In the genomic region with DNA sequence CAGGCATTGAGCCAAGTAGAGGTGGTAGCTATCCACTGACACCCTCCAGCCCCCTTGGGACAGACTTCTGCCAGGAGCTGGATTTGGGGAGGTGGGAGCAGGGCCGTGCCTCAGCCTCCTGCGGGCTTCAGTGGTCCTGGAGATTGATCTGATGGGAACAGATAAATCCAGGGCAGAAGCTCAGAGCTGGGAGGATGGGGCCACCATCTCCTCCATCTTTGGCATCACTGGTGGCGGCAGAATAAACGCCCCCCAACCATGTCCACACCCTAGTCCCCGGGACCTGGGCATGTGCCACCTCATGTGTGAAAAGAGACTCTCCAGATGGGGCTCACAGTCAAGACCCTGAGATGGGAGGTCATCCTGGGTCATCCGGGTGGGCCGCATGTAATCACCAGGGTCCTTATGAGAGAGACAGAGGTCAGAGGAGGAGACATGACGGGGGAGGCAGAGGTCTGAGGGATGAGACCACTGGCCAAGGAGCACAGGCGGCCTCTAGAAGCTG, we compare ENCODE assay signal across 19 cellular contexts.
DNase-seq lines count a peak whose midpoint lies in the region; ATAC-seq and TF ChIP-seq lines count a peak whose summit lies in the region.
"Had no signal": no experiment of that assay in that cellular context is flagged by ENCODE, and none has a peak within 500 bp of the region (broad histone marks: within the 10 kb centered on the region; RNA-seq: fewer than 3 reads in every experiment).

No MANE protein-coding gene starts in this region.

- no peaks in the 10 kb centered on the region for H4K20me1 ChIP-seq in BLaER1

- TF ChIP-seq CTCF in GM10266 (IDR thresholded peaks at IDR 0.05; ENCODE audit: control insufficient read depth, insufficient read depth, low read depth, missing control alignments) (no peak), uterus (IDR thresholded peaks at IDR 0.05) (no peak)

- DNase-seq in D341Med (ENCODE audit: low spot score) (peak; percentile 12), islet precursor cell (peak; percentile 32), posterior vena cava (ENCODE audit: low spot score) (peak; percentile 56), GM10266 (ENCODE audit: extremely low spot score) (no peak), uterus (no peak), kidney glomerular epithelial cell (lab: John Stamatoyannopoulos, UW) (no peak)
- DNase-seq: ACHN; AML-193; CD4-positive, alpha-beta T cell; DMS53; NCI-H1417 treated with DMSO at 0.1 percent for 48 hours; NCI-H1930; NCI-H2171 treated with DMSO at 0.1 percent for 48 hours; NCI-H446 treated with DMSO at 0.1 percent for 48 hours; NCI-H748 treated with DMSO at 0.1 percent for 48 hours; OCI-M1 had no signal

- H3K4me2 ChIP-seq in BLaER1: peak overlapping the region; percentile 82; the same call in 1 of the 2 replicates

- ATAC-seq in HG03460 (IDR thresholded peaks at IDR 0.05; ENCODE audit: unreplicated experiment): no peak

- H3K9ac ChIP-seq in BLaER1: no peak overlapping the region

- TF ChIP-seq POLR2A in uterus (IDR thresholded peaks at IDR 0.05): no peak

- H3K27ac ChIP-seq in BLaER1 (peak overlapping the region; percentile 95), uterus (no peak overlapping the region)

- H3K27me3 ChIP-seq in BLaER1 (no peaks in the 10 kb centered on the region), uterus (no peaks in the 10 kb centered on the region)

- intact Hi-C loops in posterior vena cava (cut with DNase I): no loop called here
- intact Hi-C loops in uterus (cut with DNase I; ENCODE audit: low total_unique reads): no loop called here

- no peaks in the 10 kb centered on the region; the same call in 1 of the 2 replicates for H3K36me3 ChIP-seq in BLaER1
- H3K36me3 ChIP-seq in uterus: no peaks in the 10 kb centered on the region
- H3K36me3 ChIP-seq: HAP-1 had no signal

- H3K9me3 ChIP-seq in BLaER1: no peaks in the 10 kb centered on the region
- H3K9me3 ChIP-seq in uterus: no peaks in the 10 kb centered on the region
- H3K9me3 ChIP-seq: HAP-1 had no signal

- H3K4me1 ChIP-seq in BLaER1 (peaks cover 53% of the 10 kb centered on the region), uterus (no peaks in the 10 kb centered on the region)
- H3K4me1 ChIP-seq: HAP-1 had no signal

- no peak overlapping the region for H3K4me3 ChIP-seq in BLaER1
- H3K4me3 ChIP-seq in uterus: no peak overlapping the region
- H3K4me3 ChIP-seq: HAP-1 had no signal

Comparison
In these comparisons a context has a peak if more than half of its experiments do, and no peak if none do; other contexts are left out.
1. DNase-seq: peak in D341Med (single experiment), islet precursor cell (single experiment) and posterior vena cava (single experiment); none in GM10266 (single experiment), uterus (0 of 2) and kidney glomerular epithelial cell (single experiment).